ENCODE assay signal across 1 cellular context in genomic region chr13:98476538-98476966, GRCh38.
TF ChIP-seq lines count a peak whose summit lies in the region.

No MANE protein-coding gene starts in this region.

TF ChIP-seq in K562, 482 proteins besides CTCF, POLR2A, EP300 and RAD21 (continued from another document and continues in another):
- TF ChIP-seq ZNF280B (CRISPR knock-in tag; IDR thresholded peaks at IDR 0.05) (no peak), BRF2 (IDR thresholded peaks at IDR 0.05; ENCODE audit: borderline replicate concordance, insufficient read depth, insufficient read length) (no peak), ELF1 (tag; IDR thresholded peaks at IDR 0.05) (peak; percentile 51; the same call in 1 of the 2 replicates), SIN3B (IDR thresholded peaks at IDR 0.05; ENCODE audit: low read depth) (no peak), MECOM (CRISPR knock-in tag; IDR thresholded peaks at IDR 0.05) (no peak), CAMTA2 (CRISPR knock-in tag; conservative IDR thresholded peaks at IDR 0.05) (no peak), KLF13 (tag; IDR thresholded peaks at IDR 0.05; ENCODE audit: borderline replicate concordance, low read depth) (no peak), SIRT6 (IDR thresholded peaks at IDR 0.05; ENCODE audit: low read depth, low read length) (no peak), WHSC1 (IDR thresholded peaks at IDR 0.05; ENCODE audit: low read length) (no peak), SNAPC5 (CRISPR knock-in tag; IDR thresholded peaks at IDR 0.05) (no peak), THRAP3 (IDR thresholded peaks at IDR 0.05; ENCODE audit: borderline replicate concordance) (no peak), SMARCE1 (IDR thresholded peaks at IDR 0.05) (peak; percentile 73; the same call in 1 of the 2 replicates), AFF1 (IDR thresholded peaks at IDR 0.05; ENCODE audit: low read depth in 1 of 2, partially characterized antibody in 2 of 2) (no peak), BCLAF1 (IDR thresholded peaks at IDR 0.05; ENCODE audit: borderline replicate concordance in 1 of 2, control insufficient read depth in 1 of 2, low read depth in 2 of 2, low read length in 1 of 2) (0 out of 4 replicates have a peak, but pooled peaks of 1 of the 2 experiments have one; percentile 51), NONO (IDR thresholded peaks at IDR 0.05; ENCODE audit: low read depth in 2 of 2, low read length in 1 of 2) (no peak), ZBTB26 (CRISPR knock-in tag; IDR thresholded peaks at IDR 0.05) (no peak), CEBPZ (IDR thresholded peaks at IDR 0.05; ENCODE audit: borderline replicate concordance, low read depth, low read length) (no peak), CBX3 (IDR thresholded peaks at IDR 0.05; ENCODE audit: borderline replicate concordance in 1 of 2, low read length in 2 of 2) (no peak), CC2D1A (IDR thresholded peaks at IDR 0.05) (no peak), SREBF2 (CRISPR knock-in tag; IDR thresholded peaks at IDR 0.05) (no peak), ZNF512 (tag; IDR thresholded peaks at IDR 0.05) (no peak), PATZ1 (CRISPR knock-in tag; IDR thresholded peaks at IDR 0.05; ENCODE audit: borderline replicate concordance) (no peak), KLF16 (IDR thresholded peaks at IDR 0.05) (no peak), ZZZ3 (IDR thresholded peaks at IDR 0.05) (no peak), NFIC (IDR thresholded peaks at IDR 0.05) (no peak), PHF20 (IDR thresholded peaks at IDR 0.05; ENCODE audit: partially characterized antibody) (no peak), TFAP4 (CRISPR knock-in tag; IDR thresholded peaks at IDR 0.05; ENCODE audit: borderline replicate concordance) (peak; percentile 50; the same call in 1 of the 2 replicates), FOXK1 (CRISPR knock-in tag; IDR thresholded peaks at IDR 0.05; ENCODE audit: borderline replicate concordance) (no peak), ZNF445 (CRISPR knock-in tag; IDR thresholded peaks at IDR 0.05; ENCODE audit: low read depth) (no peak), COPS2 (conservative IDR thresholded peaks at IDR 0.05) (no peak), BRCA1 (IDR thresholded peaks at IDR 0.05) (no peak), BRCA1 (CRISPR knock-in tag; IDR thresholded peaks at IDR 0.05) (no peak), ZNF12 (CRISPR knock-in tag; IDR thresholded peaks at IDR 0.05) (no peak), ZNF644 (tag; IDR thresholded peaks at IDR 0.05; ENCODE audit: low read depth) (no peak), ZC3H11A (IDR thresholded peaks at IDR 0.05; ENCODE audit: low read depth, low read length) (no peak), MYBL2 (IDR thresholded peaks at IDR 0.05; ENCODE audit: low read depth) (no peak), MYBL2 (CRISPR knock-in tag; IDR thresholded peaks at IDR 0.05; ENCODE audit: borderline replicate concordance) (no peak), JUND (IDR thresholded peaks at IDR 0.05; ENCODE audit: borderline replicate concordance, low read depth, low read length) (peak; percentile 88), JUND (tag; IDR thresholded peaks at IDR 0.05; ENCODE audit: borderline replicate concordance, low read depth, low read length) (peak; percentile 82; the same call in 2 of the 3 replicates), ELF2 (CRISPR knock-in tag; IDR thresholded peaks at IDR 0.05) (0 out of 2 replicates have a peak, but pooled peaks have one; percentile 30)
